ENCODE assay signal across 8 cellular contexts in genomic region chr4:8917868-8918783, GRCh38. TPM values are rescaled to one million over a fixed set of nuclear protein-coding genes. Genes with fewer than 3 reads are reported as not detected.
DNase-seq lines count a peak whose midpoint lies in the region; ATAC-seq and TF ChIP-seq lines count a peak whose summit lies in the region.

No MANE protein-coding gene starts in this region.

- H3K4me1 Mint-ChIP-seq in CD4-positive, alpha-beta memory T cell = peaks cover 0 to 4% (median under 1%) of the 10 kb centered on the region in 4 donors
- H3K4me1 Mint-ChIP-seq in activated naive CD8-positive, alpha-beta T cell treated with anti-CD3 and anti-CD28 coated beads, Interleukin-2, amount 10 ng/mL, durations not matched to agents 7 days and 5 days = no peaks in the 10 kb centered on the region

- H3K36me3 ChIP-seq in CD4-positive, alpha-beta memory T cell (ENCODE audit: insufficient read depth, low read length) = no peaks in the 10 kb centered on the region
- no peaks in the 10 kb centered on the region for H3K36me3 ChIP-seq in left ventricle myocardium inferior

- H3K27me3 ChIP-seq in CD4-positive, alpha-beta memory T cell (ENCODE audit: insufficient read depth, low read length) = no peaks in the 10 kb centered on the region
- H3K27me3 ChIP-seq in left ventricle myocardium inferior (ENCODE audit: low read depth) = peaks cover 92% of the 10 kb centered on the region

- H3K27me3 Mint-ChIP-seq in CD4-positive, alpha-beta memory T cell = peaks cover 3 to 7% of the 10 kb centered on the region in 2 donors
- peaks cover under 1% of the 10 kb centered on the region for H3K27me3 Mint-ChIP-seq in activated naive CD8-positive, alpha-beta T cell treated with anti-CD3 and anti-CD28 coated beads, Interleukin-2, amount 10 ng/mL, durations not matched to agents 7 days and 5 days

- POLR2A ChIA-PET in CD4-positive, alpha-beta memory T cell (lab: Charles Lee; ENCODE audit: partially characterized antibody) = no interaction called here
- POLR2A ChIA-PET in activated naive CD8-positive, alpha-beta T cell treated with anti-CD3 and anti-CD28 coated beads, Interleukin-2, amount 10 ng/mL, durations not matched to agents 7 days and 5 days (lab: Charles Lee) = no interaction called here

- intact Hi-C loops in CD4-positive, alpha-beta memory T cell (cut with micrococcal nuclease) = loop anchor here (5.0 kb wide), 1 partner anchor 676 kb away; no protein-coding TSS in a partner anchor
- intact Hi-C loops in left ventricle myocardium inferior (cut with micrococcal nuclease) (no loop called here), sciatic nerve (cut with DNase I) (loop anchor here (10.0 kb wide), 1 partner anchor 313 kb away; no protein-coding TSS in a partner anchor)

- H3K9me3 Mint-ChIP-seq in CD4-positive, alpha-beta memory T cell = peaks cover 0 to 5% (median 3%) of the 10 kb centered on the region in 8 donors
- H3K9me3 Mint-ChIP-seq in activated naive CD8-positive, alpha-beta T cell treated with anti-CD3 and anti-CD28 coated beads, Interleukin-2, amount 10 ng/mL, durations not matched to agents 7 days and 5 days = no peaks in the 10 kb centered on the region

- ATAC-seq in HG03520 (IDR thresholded peaks at IDR 0.05; ENCODE audit: unreplicated experiment) (peak; percentile 74), SK-N-SH treated with all-trans-retinoic acid at 6 μM for 48 hours (peak; percentile 89), sciatic nerve (peak; percentile 58)
- ATAC-seq in activated naive CD8-positive, alpha-beta T cell treated with anti-CD3 and anti-CD28 coated beads, Interleukin-2, amount 10 ng/mL, durations not matched to agents 7 days and 5 days (ENCODE audit: low read depth) = peak; percentile 80

- H3K36me3 Mint-ChIP-seq in CD4-positive, alpha-beta memory T cell = no peaks in the 10 kb centered on the region
- no peaks in the 10 kb centered on the region for H3K36me3 Mint-ChIP-seq in activated naive CD8-positive, alpha-beta T cell treated with anti-CD3 and anti-CD28 coated beads, Interleukin-2, amount 10 ng/mL, durations not matched to agents 7 days and 5 days

- no peak overlapping the region for H3K27ac ChIP-seq in CD4-positive, alpha-beta memory T cell (ENCODE audit: low read depth, low read length)
- no peak overlapping the region for H3K27ac ChIP-seq in left ventricle myocardium inferior (replicated peaks)

- H3K4me1 ChIP-seq in CD4-positive, alpha-beta memory T cell (ENCODE audit: insufficient read depth, low read length) = peaks cover 6% of the 10 kb centered on the region
- H3K4me1 ChIP-seq in left ventricle myocardium inferior = no peaks in the 10 kb centered on the region

- peak in 4 of 5 donors; percentile 26 to 50 (median 46) for DNase-seq in CD4-positive, alpha-beta memory T cell
- DNase-seq in GM19238 (ENCODE audit: insufficient read length, low spot score) (peak; percentile 71), left ventricle myocardium inferior (peak; percentile 44), sciatic nerve (ENCODE audit: low spot score) (peak; percentile 72), epidermal melanocyte (ENCODE audit: insufficient read length, low spot score) (no peak)
- DNase-seq in activated naive CD8-positive, alpha-beta T cell treated with anti-CD3 and anti-CD28 coated beads, Interleukin-2, amount 10 ng/mL, durations not matched to agents 7 days and 5 days = peak; percentile 82

- no peak overlapping the region for H3K4me3 Mint-ChIP-seq in CD4-positive, alpha-beta memory T cell
- H3K4me3 Mint-ChIP-seq in activated naive CD8-positive, alpha-beta T cell treated with anti-CD3 and anti-CD28 coated beads, Interleukin-2, amount 10 ng/mL, durations not matched to agents 7 days and 5 days = no peak overlapping the region

- no peak overlapping the region for H3K4me3 ChIP-seq in CD4-positive, alpha-beta memory T cell (ENCODE audit: low read length in 2 of 2)
- H3K4me3 ChIP-seq in left ventricle myocardium inferior = no peak overlapping the region

- peak; percentile 85 for TF ChIP-seq CTCF in left ventricle myocardium inferior (IDR thresholded peaks at IDR 0.05; ENCODE audit: borderline replicate concordance)

- H3K27ac Mint-ChIP-seq in CD4-positive, alpha-beta memory T cell = no peak overlapping the region
- no peak overlapping the region for H3K27ac Mint-ChIP-seq in activated naive CD8-positive, alpha-beta T cell treated with anti-CD3 and anti-CD28 coated beads, Interleukin-2, amount 10 ng/mL, durations not matched to agents 7 days and 5 days

- CTCF ChIA-PET in CD4-positive, alpha-beta memory T cell (lab: Charles Lee; ENCODE audit: partially characterized antibody) = interaction anchor here (1.1 to 1.9 kb wide), 2 partner anchors 20 to 312 kb away, joined by 3 to 7 read pairs; no protein-coding TSS in a partner anchor

- no peaks in the 10 kb centered on the region for H3K9me3 ChIP-seq in CD4-positive, alpha-beta memory T cell (ENCODE audit: control insufficient read depth in 1 of 2, low read length in 2 of 2)
- peaks cover 9% of the 10 kb centered on the region for H3K9me3 ChIP-seq in left ventricle myocardium inferior (replicated peaks)

TF ChIP-seq in SK-N-SH treated with all-trans-retinoic acid at 6 μM for 48 hours, 23 proteins besides CTCF, POLR2A, EP300 and RAD21:
- no peak for TF ChIP-seq BACH2 (CRISPR knock-in tag; IDR thresholded peaks at IDR 0.05; ENCODE audit: borderline replicate concordance)
- no peak for TF ChIP-seq ZFP3 (CRISPR knock-in tag; IDR thresholded peaks at IDR 0.05)
- no peak for TF ChIP-seq ZNF8 (CRISPR knock-in tag; IDR thresholded peaks at IDR 0.05)
- TF ChIP-seq, protein P1, sequence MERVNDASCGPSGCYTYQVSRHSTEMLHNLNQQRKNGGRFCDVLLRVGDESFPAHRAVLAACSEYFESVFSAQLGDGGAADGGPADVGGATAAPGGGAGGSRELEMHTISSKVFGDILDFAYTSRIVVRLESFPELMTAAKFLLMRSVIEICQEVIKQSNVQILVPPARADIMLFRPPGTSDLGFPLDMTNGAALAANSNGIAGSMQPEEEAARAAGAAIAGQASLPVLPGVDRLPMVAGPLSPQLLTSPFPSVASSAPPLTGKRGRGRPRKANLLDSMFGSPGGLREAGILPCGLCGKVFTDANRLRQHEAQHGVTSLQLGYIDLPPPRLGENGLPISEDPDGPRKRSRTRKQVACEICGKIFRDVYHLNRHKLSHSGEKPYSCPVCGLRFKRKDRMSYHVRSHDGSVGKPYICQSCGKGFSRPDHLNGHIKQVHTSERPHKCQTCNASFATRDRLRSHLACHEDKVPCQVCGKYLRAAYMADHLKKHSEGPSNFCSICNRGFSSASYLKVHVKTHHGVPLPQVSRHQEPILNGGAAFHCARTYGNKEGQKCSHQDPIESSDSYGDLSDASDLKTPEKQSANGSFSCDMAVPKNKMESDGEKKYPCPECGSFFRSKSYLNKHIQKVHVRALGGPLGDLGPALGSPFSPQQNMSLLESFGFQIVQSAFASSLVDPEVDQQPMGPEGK (CRISPR knock-in tag; IDR thresholded peaks at IDR 0.05; ENCODE audit: borderline replicate concordance) = no peak
- TF ChIP-seq ESRRG (CRISPR knock-in tag; IDR thresholded peaks at IDR 0.05) = no peak
- TF ChIP-seq ZC3H10 (CRISPR knock-in tag; IDR thresholded peaks at IDR 0.05) = no peak
- TF ChIP-seq CSRNP3 (CRISPR knock-in tag; IDR thresholded peaks at IDR 0.05) = no peak
- no peak for TF ChIP-seq TOX (CRISPR knock-in tag; IDR thresholded peaks at IDR 0.05; ENCODE audit: borderline replicate concordance)
- no peak for TF ChIP-seq RARB (CRISPR knock-in tag; IDR thresholded peaks at IDR 0.05)
- no peak for TF ChIP-seq CSDC2 (CRISPR knock-in tag; IDR thresholded peaks at IDR 0.05)
- no peak for TF ChIP-seq CREB5 (CRISPR knock-in tag; IDR thresholded peaks at IDR 0.05; ENCODE audit: low read depth)

RNA-seq across cellular contexts. Expression of gene HMX1, which starts 46.5 kb away (rescaled TPM):
- not detected for total RNA-seq in CD4-positive, alpha-beta memory T cell
- polyA plus RNA-seq in CD4-positive, alpha-beta memory T cell = not detected
- total RNA-seq in activated naive CD8-positive, alpha-beta T cell treated with anti-CD3 and anti-CD28 coated beads, Interleukin-2, amount 10 ng/mL, durations not matched to agents 7 days and 5 days = not detected
- total RNA-seq in left ventricle myocardium inferior = not detected
- total RNA-seq in sciatic nerve = not detected
